In the genomic region with DNA sequence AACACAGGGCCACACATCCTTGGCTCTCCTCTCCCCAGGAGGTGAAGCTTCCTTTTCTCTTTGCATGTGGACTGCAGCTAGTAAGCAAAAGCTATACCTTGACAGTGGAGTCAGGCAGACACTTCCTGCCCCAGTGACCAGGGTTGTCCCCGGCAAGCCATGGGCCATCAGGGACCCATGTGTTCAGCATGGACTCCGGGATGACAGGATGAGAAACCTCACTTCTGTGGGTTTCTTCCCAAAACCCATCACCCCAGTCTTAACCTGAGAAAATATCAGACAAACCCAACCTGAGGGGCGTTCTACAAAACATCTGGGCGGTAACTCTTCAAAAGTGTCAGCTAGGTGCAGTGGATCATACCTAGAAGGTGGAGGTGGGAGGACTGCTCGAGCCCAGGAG, we compare ENCODE assay signal across 32 cellular contexts. TPM values are rescaled to one million over a fixed set of nuclear protein-coding genes. Genes with fewer than 3 reads are reported as not detected.
DNase-seq lines count a peak whose midpoint lies in the region; ATAC-seq and TF ChIP-seq lines count a peak whose summit lies in the region.
"Had no signal": no experiment of that assay in that cellular context is flagged by ENCODE, and none has a peak within 500 bp of the region (broad histone marks: within the 10 kb centered on the region; RNA-seq: fewer than 3 reads in every experiment).

No MANE protein-coding gene starts in this region.

- ATAC-seq in HG03039 (IDR thresholded peaks at IDR 0.05; ENCODE audit: unreplicated experiment): no peak
- no peak for ATAC-seq in natural killer cell treated with Interleukin-12 subunit alpha and Interleukin-12 subunit beta and Interleukin-15 and Interleukin-18, amount 100 ng/mL, for 72 hours
- ATAC-seq: GM23338, PC-3, Right ventricle myocardium inferior had no signal

- no peak overlapping the region for H2AFZ ChIP-seq in osteoblast (ENCODE audit: low read length)
- H2AFZ ChIP-seq: GM23338 had no signal

- no peak overlapping the region for H3K4me2 ChIP-seq in osteoblast (ENCODE audit: insufficient read depth, low read length)
- H3K4me2 ChIP-seq: GM23338 had no signal

- no peak for TF ChIP-seq CTCF in osteoblast (IDR thresholded peaks at IDR 0.05; ENCODE audit: extremely low read depth, low read depth, low read length)

- no peaks in the 10 kb centered on the region for H3K9me3 Mint-ChIP-seq in T-helper 1 cell treated with Interleukin-12 subunit alpha and Interleukin-12 subunit beta and Interleukin-4 antibody, amounts not matched to agents 30 μg/mL and 1 μg/mL, for 36 hours
- H3K9me3 Mint-ChIP-seq in natural killer cell treated with Interleukin-12 subunit alpha and Interleukin-12 subunit beta and Interleukin-15 and Interleukin-18, amount 100 ng/mL, for 72 hours: no peaks in the 10 kb centered on the region
- H3K9me3 Mint-ChIP-seq: GM23338, HFFc6 had no signal

- H3K4me3 ChIP-seq in H7 (ENCODE audit: insufficient read depth, low read depth, low read length) (no peak overlapping the region), osteoblast (ENCODE audit: insufficient read depth, low read length) (no peak overlapping the region)
- H3K4me3 ChIP-seq: GM23338, HAP-1, SJCRH30 had no signal

- H3K4me1 Mint-ChIP-seq in T-helper 1 cell treated with Interleukin-12 subunit alpha and Interleukin-12 subunit beta and Interleukin-4 antibody, amounts not matched to agents 30 μg/mL and 1 μg/mL, for 36 hours (ENCODE audit: low read depth): no peaks in the 10 kb centered on the region
- no peaks in the 10 kb centered on the region for H3K4me1 Mint-ChIP-seq in natural killer cell treated with Interleukin-12 subunit alpha and Interleukin-12 subunit beta and Interleukin-15 and Interleukin-18, amount 100 ng/mL, for 72 hours (ENCODE audit: low read depth in 2 of 2)
- H3K4me1 Mint-ChIP-seq: CD14-positive monocyte, GM23338 had no signal

- H3K4me1 ChIP-seq in osteoblast (ENCODE audit: insufficient read depth, low read length): peaks cover 8% of the 10 kb centered on the region
- H3K4me1 ChIP-seq: HAP-1 had no signal

- peaks cover 4% of the 10 kb centered on the region for H4K20me1 ChIP-seq in osteoblast (ENCODE audit: insufficient read depth, low read length)

- H3K4me3 Mint-ChIP-seq in T-helper 1 cell treated with Interleukin-12 subunit alpha and Interleukin-12 subunit beta and Interleukin-4 antibody, amounts not matched to agents 30 μg/mL and 1 μg/mL, for 36 hours: no peak overlapping the region
- no peak overlapping the region for H3K4me3 Mint-ChIP-seq in natural killer cell treated with Interleukin-12 subunit alpha and Interleukin-12 subunit beta and Interleukin-15 and Interleukin-18, amount 100 ng/mL, for 72 hours
- H3K4me3 Mint-ChIP-seq: CD14-positive monocyte, GM23338, HFFc6 had no signal

- no peaks in the 10 kb centered on the region for H3K27me3 Mint-ChIP-seq in T-helper 1 cell treated with Interleukin-12 subunit alpha and Interleukin-12 subunit beta and Interleukin-4 antibody, amounts not matched to agents 30 μg/mL and 1 μg/mL, for 36 hours (ENCODE audit: low read depth)
- no peaks in the 10 kb centered on the region for H3K27me3 Mint-ChIP-seq in natural killer cell treated with Interleukin-12 subunit alpha and Interleukin-12 subunit beta and Interleukin-15 and Interleukin-18, amount 100 ng/mL, for 72 hours

- H3K36me3 Mint-ChIP-seq in T-helper 1 cell treated with Interleukin-12 subunit alpha and Interleukin-12 subunit beta and Interleukin-4 antibody, amounts not matched to agents 30 μg/mL and 1 μg/mL, for 36 hours (ENCODE audit: low read depth): no peaks in the 10 kb centered on the region
- no peaks in the 10 kb centered on the region for H3K36me3 Mint-ChIP-seq in natural killer cell treated with Interleukin-12 subunit alpha and Interleukin-12 subunit beta and Interleukin-15 and Interleukin-18, amount 100 ng/mL, for 72 hours
- H3K36me3 Mint-ChIP-seq: CD14-positive monocyte had no signal

- H3K9me3 ChIP-seq in osteoblast (ENCODE audit: low read depth, low read length): no peaks in the 10 kb centered on the region
- H3K9me3 ChIP-seq: BE2C, HAP-1, SJCRH30 had no signal

- H3K36me3 ChIP-seq in H7 (replicated peaks; ENCODE audit: control insufficient read depth, insufficient read depth, low read length) (no peaks in the 10 kb centered on the region), osteoblast (ENCODE audit: insufficient read depth, low read length) (no peaks in the 10 kb centered on the region)
- H3K36me3 ChIP-seq: BE2C, HAP-1, SJCRH30 had no signal

- H3K27ac Mint-ChIP-seq in T-helper 1 cell treated with Interleukin-12 subunit alpha and Interleukin-12 subunit beta and Interleukin-4 antibody, amounts not matched to agents 30 μg/mL and 1 μg/mL, for 36 hours: peak overlapping the region; percentile 11
- no peak overlapping the region for H3K27ac Mint-ChIP-seq in natural killer cell treated with Interleukin-12 subunit alpha and Interleukin-12 subunit beta and Interleukin-15 and Interleukin-18, amount 100 ng/mL, for 72 hours
- H3K27ac Mint-ChIP-seq: GM23338, HFFc6 had no signal

- no peak for DNase-seq in T-helper 1 cell
- peak; percentile 27 for DNase-seq in H7
- DNase-seq in activated CD8-positive, alpha-beta memory T cell treated with anti-CD3 and anti-CD28 coated beads, Interleukin-2, amount 50 U/mL, for 48 hours: peak; percentile 13
- DNase-seq in osteoblast (ENCODE audit: insufficient read length, low spot score, missing footprints): peak; percentile 11
- no peak for DNase-seq in natural killer cell treated with Interleukin-12 subunit alpha and Interleukin-12 subunit beta and Interleukin-15 and Interleukin-18, amount 100 ng/mL, for 72 hours (ENCODE audit: low spot score)
- no peak for DNase-seq in NCI-H748 (lab: John Stamatoyannopoulos, UW; ENCODE audit: unreplicated experiment)
- DNase-seq: ACHN; BE2C; Calu3; DMS79 treated with DMSO at 0.1 percent for 48 hours; GF-D8; HFFc6; KBM-7; MV-4-11; NCI-H1105; NCI-H1436 treated with DMSO at 0.1 percent for 48 hours; NCI-H1930; NCI-H2107; NCI-H446; NCI-H524 treated with DMSO at 0.1 percent for 48 hours; NCI-H82; NK-92 treated with Interleukin-12 subunit alpha and Interleukin-12 subunit beta, amount 100 ng/mL, for 24 hours; PC-3; SJCRH30 had no signal

- H3K27ac ChIP-seq in osteoblast (ENCODE audit: low read depth, low read length): no peak overlapping the region
- H3K27ac ChIP-seq: 22Rv1, SJCRH30 had no signal

- no peaks in the 10 kb centered on the region for H3K79me2 ChIP-seq in osteoblast (ENCODE audit: insufficient read depth, low read length)

- H3K27me3 ChIP-seq in H7 (ENCODE audit: control insufficient read depth, insufficient read depth, low read length) (no peaks in the 10 kb centered on the region), osteoblast (ENCODE audit: insufficient read depth, low read length) (no peaks in the 10 kb centered on the region)
- H3K27me3 ChIP-seq: BE2C, SJCRH30 had no signal

RNA-seq across cellular contexts. Expression of gene GNB1L, which starts 40.2 kb away (rescaled TPM):
- total RNA-seq in H7 (2014; rRNA removed; shearing (Covaris generic)): 31.4 and 38.2 TPM in 2 replicates
- 4.0 and 5.6 TPM in 2 replicates for total RNA-seq in osteoblast
- total RNA-seq in natural killer cell treated with Interleukin-12 subunit alpha and Interleukin-12 subunit beta and Interleukin-15 and Interleukin-18, amount 100 ng/mL, for 72 hours: 10 to 100 TPM in 1 of 2 donors, 1 to 10 TPM in 1; 9.7 to 17.9 TPM

RNA-seq across cellular contexts. Expression of gene RTL10, which starts 40.2 kb away (rescaled TPM):
- total RNA-seq in H7 (2014; rRNA removed; shearing (Covaris generic)): 12.3 and 12.7 TPM in 2 replicates
- total RNA-seq in osteoblast: 10.3 and 11.9 TPM in 2 replicates
- 10 to 100 TPM; 11.2 to 26.3 TPM for total RNA-seq in natural killer cell treated with Interleukin-12 subunit alpha and Interleukin-12 subunit beta and Interleukin-15 and Interleukin-18, amount 100 ng/mL, for 72 hours

RNA-seq across cellular contexts. Expression of gene TBX1, which starts 53.9 kb away (rescaled TPM):
- 6.2 and 6.7 TPM in 2 replicates for total RNA-seq in H7 (2014; rRNA removed; shearing (Covaris generic))
- total RNA-seq in osteoblast: under 0.01 TPM in 1 of 2 replicates, not detected in the other
- 1 to 10 TPM; 1.1 to 2.9 TPM for total RNA-seq in natural killer cell treated with Interleukin-12 subunit alpha and Interleukin-12 subunit beta and Interleukin-15 and Interleukin-18, amount 100 ng/mL, for 72 hours
- total RNA-seq: Calu3, MCF 10A had no signal

Comparison
In these comparisons a context has a peak if more than half of its experiments do, and no peak if none do; other contexts are left out.
1. DNase-seq: peak in H7 (single experiment), activated CD8-positive, alpha-beta memory T cell treated with anti-CD3 and anti-CD28 coated beads, Interleukin-2, amount 50 U/mL, for 48 hours (single experiment) and osteoblast (single experiment); none in T-helper 1 cell (0 of 5), natural killer cell treated with Interleukin-12 subunit alpha and Interleukin-12 subunit beta and Interleukin-15 and Interleukin-18, amount 100 ng/mL, for 72 hours (single experiment) and NCI-H748 (single experiment).